In genomic region chr1:83692524-83693336, GRCh38 we compare ENCODE assay signal across 9 cellular contexts.
DNase-seq lines count a peak whose midpoint lies in the region; ATAC-seq and TF ChIP-seq lines count a peak whose summit lies in the region.
"Had no signal": no experiment of that assay in that cellular context is flagged by ENCODE, and none has a peak within 500 bp of the region (broad histone marks: within the 10 kb centered on the region; RNA-seq: fewer than 3 reads in every experiment).

No MANE protein-coding gene starts in this region.

- peak overlapping the region; percentile 59 for H3K27ac ChIP-seq in SJCRH30
- H3K27ac ChIP-seq: BLaER1 treated with 17β-estradiol and CSF1 and Interleukin-3, amounts not matched to agents 10 nM and 100 nM had no signal

- peak; percentile 10 to 13 for DNase-seq in SHP77 (lab: John Stamatoyannopoulos, UW)
- no peak for DNase-seq in SHP77 treated with DMSO at 0.1 percent for 48 hours (lab: John Stamatoyannopoulos, UW)
- peak; percentile 55 to 78 for DNase-seq in SJCRH30
- DNase-seq in fibroblast of gingiva (ENCODE audit: low read depth) = peak; percentile 15
- DNase-seq in neural crest cell (ENCODE audit: low read depth, low spot score) = peak; percentile 41
- no peak for DNase-seq in NCI-H187 treated with DMSO at 0.1 percent for 48 hours (lab: John Stamatoyannopoulos, UW)
- DNase-seq in NCI-H446 (lab: John Stamatoyannopoulos, UW) = no peak

- peak overlapping the region; percentile 86 for H3K4me3 Mint-ChIP-seq in neural crest cell

- H3K27me3 ChIP-seq in SJCRH30 = no peaks in the 10 kb centered on the region

- H3K36me3 ChIP-seq in SJCRH30 = no peaks in the 10 kb centered on the region
- H3K36me3 ChIP-seq: BLaER1 treated with 17β-estradiol and CSF1 and Interleukin-3, amounts not matched to agents 10 nM and 100 nM had no signal

- H3K9me3 ChIP-seq in SJCRH30 (replicated peaks) = no peaks in the 10 kb centered on the region

- H3K4me1 ChIP-seq in SJCRH30 = peaks cover 8% of the 10 kb centered on the region

- H3K36me3 Mint-ChIP-seq in neural crest cell (ENCODE audit: low read depth) = peaks cover 18% of the 10 kb centered on the region

- peak overlapping the region; percentile 54 for H3K4me3 ChIP-seq in SJCRH30
- H3K4me3 ChIP-seq: BLaER1 treated with 17β-estradiol and CSF1 and Interleukin-3, amounts not matched to agents 10 nM and 100 nM had no signal

- TF ChIP-seq CTCF in neural crest cell (conservative IDR thresholded peaks at IDR 0.05) = no peak

- no peaks in the 10 kb centered on the region for H3K27me3 Mint-ChIP-seq in neural crest cell (ENCODE audit: low read depth)

- H3K27ac Mint-ChIP-seq in neural crest cell (ENCODE audit: unreplicated experiment) = peak overlapping the region; percentile 98

- peaks cover 65% of the 10 kb centered on the region for H3K4me1 Mint-ChIP-seq in neural crest cell

- peak; percentile 59 for ATAC-seq in HG03095 (IDR thresholded peaks at IDR 0.05; ENCODE audit: unreplicated experiment)

- H3K9me3 Mint-ChIP-seq in neural crest cell = peaks cover 9% of the 10 kb centered on the region

Comparison
In these comparisons a context has a peak if more than half of its experiments do, and no peak if none do; other contexts are left out.
1. DNase-seq: peak in SHP77 (2 of 2), SJCRH30 (2 of 2), fibroblast of gingiva (single experiment) and neural crest cell (single experiment); none in SHP77 treated with DMSO at 0.1 percent for 48 hours (single experiment), NCI-H187 treated with DMSO at 0.1 percent for 48 hours (single experiment) and NCI-H446 (0 of 2).